ENCODE assay signal across 13 cellular contexts in the genomic region with DNA sequence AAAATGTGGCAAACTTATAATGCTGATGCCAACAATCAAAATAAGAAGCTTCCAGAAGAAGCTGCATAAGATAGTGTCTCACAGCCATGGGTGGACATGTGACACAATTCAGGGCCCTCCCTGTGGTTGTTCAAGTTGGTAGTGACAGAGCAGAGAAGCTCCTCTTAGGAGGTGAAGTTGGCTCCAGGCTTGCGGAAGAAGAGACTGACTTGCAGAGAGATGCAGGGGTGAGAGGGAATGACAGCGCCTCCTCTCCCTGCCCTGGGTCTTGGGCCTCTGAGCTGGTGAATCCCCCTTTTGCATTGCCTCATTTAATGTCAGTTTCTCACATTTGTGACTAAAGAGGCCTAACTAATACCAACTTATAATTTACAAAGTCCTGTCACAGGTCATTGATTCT. TPM values are rescaled to one million over a fixed set of nuclear protein-coding genes. Genes with fewer than 3 reads are reported as not detected.
DNase-seq lines count a peak whose midpoint lies in the region; ATAC-seq and TF ChIP-seq lines count a peak whose summit lies in the region.
"Had no signal": no experiment of that assay in that cellular context is flagged by ENCODE, and none has a peak within 500 bp of the region (broad histone marks: within the 10 kb centered on the region; RNA-seq: fewer than 3 reads in every experiment).

No MANE protein-coding gene starts in this region.

- TF ChIP-seq POLR2A in sigmoid colon (IDR thresholded peaks at IDR 0.05): no peak

- peak overlapping the region; percentile 95 to 99 (median 98) for H3K27ac Mint-ChIP-seq in CD14-positive monocyte
- H3K27ac Mint-ChIP-seq in effector memory CD8-positive, alpha-beta T cell: peak overlapping the region; percentile 91 to 93
- H3K27ac Mint-ChIP-seq in osteocyte (ENCODE audit: unreplicated experiment): no peak overlapping the region
- H3K27ac Mint-ChIP-seq: CD4-positive, alpha-beta T cell had no signal

- peaks cover 0 to 2% (median 1%) of the 10 kb centered on the region in 3 donors for H3K27me3 Mint-ChIP-seq in CD14-positive monocyte (ENCODE audit: low read depth in 3 of 3)
- H3K27me3 Mint-ChIP-seq in effector memory CD8-positive, alpha-beta T cell: peaks cover 0 to 7% of the 10 kb centered on the region in 2 donors
- no peaks in the 10 kb centered on the region for H3K27me3 Mint-ChIP-seq in osteocyte (ENCODE audit: unreplicated experiment)

- H3K9me3 ChIP-seq in sigmoid colon: no peaks in the 10 kb centered on the region
- H3K9me3 ChIP-seq: ovary had no signal

- H3K4me1 ChIP-seq in sigmoid colon: peaks cover 0 to 66% (median 58%) of the 10 kb centered on the region in 4 donors

- H3K4me1 Mint-ChIP-seq in CD14-positive monocyte: peaks cover 74% of the 10 kb centered on the region
- H3K4me1 Mint-ChIP-seq in effector memory CD8-positive, alpha-beta T cell (ENCODE audit: low read depth in 2 of 2): peaks cover 20 to 22% of the 10 kb centered on the region in 2 donors
- peaks cover 53% of the 10 kb centered on the region for H3K4me1 Mint-ChIP-seq in osteocyte (ENCODE audit: unreplicated experiment)

- H3K27ac ChIP-seq in sigmoid colon: peak overlapping the region; percentile 64 to 90 (median 76)

- no peak for ATAC-seq in effector memory CD8-positive, alpha-beta T cell (replicated peaks)
- no peak for ATAC-seq in GM18907 (IDR thresholded peaks at IDR 0.05; ENCODE audit: unreplicated experiment)

- intact Hi-C loops in CD14-positive monocyte (cut with micrococcal nuclease) (loop anchor here in 1 of 2 donors (2.0 to 10.0 kb wide), 2 partner anchors 15 to 69 kb away; partner anchors contain the start of gene PUM2), sigmoid colon (cut with DNase I) (loop anchor here (5.0 kb wide), 1 partner anchor 47 kb away; no protein-coding TSS in a partner anchor)

- H3K9me3 Mint-ChIP-seq in CD14-positive monocyte: peaks cover 0 to 4% (median 0%) of the 10 kb centered on the region in 7 donors
- H3K9me3 Mint-ChIP-seq in effector memory CD8-positive, alpha-beta T cell: no peaks in the 10 kb centered on the region
- no peaks in the 10 kb centered on the region for H3K9me3 Mint-ChIP-seq in osteocyte (ENCODE audit: unreplicated experiment)
- H3K9me3 Mint-ChIP-seq: CD4-positive, alpha-beta T cell had no signal

- no peak for DNase-seq in CD14-positive monocyte (ENCODE audit: low spot score)
- peak; percentile 44 for DNase-seq in OCI-M1 (lab: John Stamatoyannopoulos, UW)
- DNase-seq in effector memory CD8-positive, alpha-beta T cell: no peak
- no peak for DNase-seq in sigmoid colon
- DNase-seq in osteocyte (ENCODE audit: extremely low spot score, unreplicated experiment): no peak
- no peak for DNase-seq in OCI-M2 (lab: John Stamatoyannopoulos, UW; ENCODE audit: unreplicated experiment)
- DNase-seq in NCI-H524 treated with DMSO at 0.1 percent for 48 hours (lab: John Stamatoyannopoulos, UW): no peak
- DNase-seq: CD4-positive, alpha-beta T cell; NCI-H1092 treated with DMSO at 0.1 percent for 48 hours; NCI-H345 had no signal

- TF ChIP-seq CTCF in CD14-positive monocyte (IDR thresholded peaks at IDR 0.05) (no peak), sigmoid colon (IDR thresholded peaks at IDR 0.05) (no peak), osteocyte (IDR thresholded peaks at IDR 0.05) (no peak)

- no peaks in the 10 kb centered on the region for H3K36me3 ChIP-seq in sigmoid colon
- H3K36me3 ChIP-seq: ovary had no signal

- no peaks in the 10 kb centered on the region for H3K27me3 ChIP-seq in sigmoid colon
- H3K27me3 ChIP-seq: ovary had no signal

- peaks cover 6 to 16% of the 10 kb centered on the region in 2 donors for H3K36me3 Mint-ChIP-seq in CD14-positive monocyte
- no peaks in the 10 kb centered on the region for H3K36me3 Mint-ChIP-seq in effector memory CD8-positive, alpha-beta T cell (ENCODE audit: insufficient read depth)
- H3K36me3 Mint-ChIP-seq in osteocyte (ENCODE audit: unreplicated experiment): no peaks in the 10 kb centered on the region

- WGBS in sigmoid colon, 2 donors: 93 to 99% methylated on average over 2 of the region's 2 CpGs

- no peak for TF ChIP-seq EP300 in sigmoid colon (IDR thresholded peaks at IDR 0.05)

- H3K4me3 ChIP-seq in sigmoid colon: no peak overlapping the region
- H3K4me3 ChIP-seq: lung, ovary had no signal

- H3K4me3 Mint-ChIP-seq in CD14-positive monocyte (peak overlapping the region; percentile 75 to 85), osteocyte (ENCODE audit: unreplicated experiment) (no peak overlapping the region)
- peak overlapping the region in 1 of 2 donors; percentile 21 for H3K4me3 Mint-ChIP-seq in effector memory CD8-positive, alpha-beta T cell
- H3K4me3 Mint-ChIP-seq: CD4-positive, alpha-beta T cell had no signal

RNA-seq across cellular contexts. Expression of gene RHOB, which starts 23.0 kb away (rescaled TPM):
- polyA plus RNA-seq in CD14-positive monocyte (10 to 100 TPM; 43.3 to 66.3 TPM), sigmoid colon (100 to 1,000 TPM in 2 of 3 donors, 10 to 100 TPM in 1; 60.6 to 200 (median 108) TPM)
- total RNA-seq in sigmoid colon (1,000 to 10,000 TPM in 2 of 4 donors, 100 to 1,000 TPM in 2; 753 to 1,323 (median 1,092) TPM), osteocyte (141 and 160 TPM in 2 replicates)
